In the genomic region with DNA sequence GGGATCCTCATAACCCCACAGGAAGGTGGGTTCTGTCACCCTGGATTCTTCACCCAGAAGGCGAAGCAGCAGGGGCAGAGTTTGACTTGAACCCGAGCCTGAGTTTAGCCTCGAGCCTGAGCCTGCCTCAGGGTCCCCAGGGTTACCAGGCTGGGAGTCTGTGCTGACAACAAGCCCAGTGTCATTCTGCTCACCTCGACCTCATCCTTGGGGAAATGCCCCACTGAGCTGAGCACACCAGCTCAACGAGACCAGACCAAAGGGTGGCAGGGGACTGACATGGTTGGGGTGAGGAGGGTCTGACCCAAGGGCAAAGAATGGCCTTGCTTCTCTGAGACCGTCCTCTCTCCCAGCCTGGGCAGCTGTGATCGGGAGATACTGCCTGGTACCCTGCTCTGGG, we compare ENCODE assay signal across 28 cellular contexts. TPM values are rescaled to one million over a fixed set of nuclear protein-coding genes. Genes with fewer than 3 reads are reported as not detected.
"Had no signal": no experiment of that assay in that cellular context is flagged by ENCODE, and none has a peak within 500 bp of the region (broad histone marks: within the 10 kb centered on the region; RNA-seq: fewer than 3 reads in every experiment).

No MANE protein-coding gene starts in this region.

- H3K9ac ChIP-seq: neural progenitor cell had no signal

- H3K9me3 ChIP-seq: left ventricle myocardium inferior, pancreas, prostate gland, stomach, testis, thyroid gland, transverse colon, upper lobe of left lung had no signal

- H3K4me1 ChIP-seq: left ventricle myocardium inferior, neural progenitor cell, pancreas, prostate gland, testis, thyroid gland, transverse colon, upper lobe of left lung had no signal

- H3K36me3 ChIP-seq: left ventricle myocardium inferior, neural progenitor cell, pancreas, prostate gland, stomach, thyroid gland, transverse colon, upper lobe of left lung had no signal

- DNase-seq: islet precursor cell; left ventricle myocardium inferior; mesendoderm; naive B cell; natural killer cell; nephron progenitor cell; pancreas; retina; right cardiac atrium; stimulated activated CD4-positive, alpha-beta T cell treated with anti-CD3 and anti-CD28 coated beads, Interleukin-12 subunit alpha, Interleukin-12 subunit beta, amount 100 ng/mL, for 4 hours; stimulated activated CD4-positive, alpha-beta T cell treated with anti-CD3 and anti-CD28 coated beads, Interleukin-2, amount 100 ng/mL, for 24 hours; stimulated activated CD4-positive, alpha-beta T cell treated with anti-CD3 and anti-CD28 coated beads, Interleukin-4, amount 100 ng/mL, for 1 hour; stimulated activated naive B cell treated with anti-CD40 and anti-IgM and Interleukin-4, amounts not matched to agents 10 μg/mL and 1 μg/mL and 100 μg/mL, for 72 hours; stomach; testis; thyroid gland; transverse colon; upper lobe of left lung had no signal

- H3K4me2 ChIP-seq: neural progenitor cell had no signal

- H3K27me3 ChIP-seq: neural progenitor cell, pancreas, testis, thyroid gland, upper lobe of left lung had no signal

- H3K27ac ChIP-seq: left ventricle myocardium inferior, neural progenitor cell, pancreas, prostate gland, skin epidermis, stomach, testis, thyroid gland, transverse colon, upper lobe of left lung had no signal

- ATAC-seq: natural killer cell, pancreas, right cardiac atrium, sciatic nerve had no signal

- FAIRE-seq: pancreas had no signal

- H2AFZ ChIP-seq: neural progenitor cell had no signal

- H3K4me3 ChIP-seq: left ventricle myocardium inferior, lung, neural progenitor cell, pancreas, prostate gland, skin epidermis, stomach, testis, thyroid gland, transverse colon, upper lobe of left lung had no signal

RNA-seq across cellular contexts. Expression of a gene that starts 20.2 kb away (rescaled TPM):
- total RNA-seq: left ventricle myocardium inferior, mononuclear cell, natural killer cell had no signal

RNA-seq across cellular contexts. Expression of a gene that starts 59.6 kb away (rescaled TPM):
- total RNA-seq: kidney epithelial cell, left ventricle myocardium inferior, lower leg skin, lung, mononuclear cell, natural killer cell, omental fat pad, pancreas, right cardiac atrium, sciatic nerve, stomach, testis, thyroid gland, transverse colon had no signal
- polyA plus RNA-seq: right cardiac atrium, stomach, urinary bladder had no signal
